7 cellular contexts compared by ENCODE assay signal in the genomic region with DNA sequence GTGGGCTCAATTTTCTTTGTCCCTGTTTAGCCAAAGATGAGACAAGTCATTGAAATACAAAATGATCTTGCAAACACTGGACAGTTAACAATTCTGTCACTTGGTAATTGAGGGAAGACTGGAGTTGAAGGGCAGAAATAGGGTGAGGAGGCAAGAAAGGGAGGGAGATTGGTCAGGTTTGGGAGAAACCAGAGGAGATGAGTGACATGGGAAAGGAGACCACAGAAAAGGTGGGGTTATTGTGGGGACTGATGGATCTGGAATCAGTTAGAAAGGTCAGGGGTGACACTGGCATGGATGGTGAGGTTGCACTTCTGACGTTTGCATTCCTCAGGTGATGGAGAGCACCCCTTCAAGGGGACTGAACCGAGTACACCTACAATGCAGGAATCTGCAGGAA. TPM values are rescaled to one million over a fixed set of nuclear protein-coding genes. Genes with fewer than 3 reads are reported as not detected.
DNase-seq lines count a peak whose midpoint lies in the region; ATAC-seq and TF ChIP-seq lines count a peak whose summit lies in the region.

No MANE protein-coding gene starts in this region.

- intact Hi-C loops in activated T-helper 1 cell treated with anti-CD3 and anti-CD28 coated beads, Interleukin-12 subunit alpha, Interleukin-12 subunit beta, Interleukin-2, Interleukin-4 antibody, amounts not matched to agents 30 ng/mL and 10 ng/mL and 1 ng/mL, durations not matched to agents 14 hours and 24 hours and 36 hours (cut with micrococcal nuclease): loop anchor here (1.0 to 5.0 kb wide), 8 partner anchors 23 to 563 kb away; partner anchors contain the start of genes C6orf136, DHX16, NRM and PPP1R18

- peaks cover 18% of the 10 kb centered on the region for H3K4me1 Mint-ChIP-seq in HFFc6 (ENCODE audit: low read depth)
- peaks cover 22% of the 10 kb centered on the region for H3K4me1 Mint-ChIP-seq in activated T-helper 1 cell treated with anti-CD3 and anti-CD28 coated beads, Interleukin-12 subunit alpha, Interleukin-12 subunit beta, Interleukin-2, Interleukin-4 antibody, amounts not matched to agents 30 ng/mL and 10 ng/mL and 1 ng/mL, durations not matched to agents 14 hours and 24 hours and 36 hours (ENCODE audit: low read depth)
- H3K4me1 Mint-ChIP-seq in stimulated activated memory B cell treated with anti-CD40 and anti-IgM and Interleukin-4, amounts not matched to agents 10 μg/mL and 1 μg/mL and 100 μg/mL, for 72 hours: peaks cover 21% of the 10 kb centered on the region

- no peaks in the 10 kb centered on the region for H3K9me3 ChIP-seq in iPS-18a (ENCODE audit: control insufficient read depth, low read depth, low read length)

- H3K4me3 Mint-ChIP-seq in HFFc6: peak overlapping the region; percentile 97
- peak overlapping the region; percentile 99 for H3K4me3 Mint-ChIP-seq in activated T-helper 1 cell treated with anti-CD3 and anti-CD28 coated beads, Interleukin-12 subunit alpha, Interleukin-12 subunit beta, Interleukin-2, Interleukin-4 antibody, amounts not matched to agents 30 ng/mL and 10 ng/mL and 1 ng/mL, durations not matched to agents 14 hours and 24 hours and 36 hours
- H3K4me3 Mint-ChIP-seq in stimulated activated memory B cell treated with anti-CD40 and anti-IgM and Interleukin-4, amounts not matched to agents 10 μg/mL and 1 μg/mL and 100 μg/mL, for 72 hours: peak overlapping the region; percentile 95

- DNase-seq in HFFc6 (no peak), NCI-H524 treated with DMSO at 0.1 percent for 48 hours (lab: John Stamatoyannopoulos, UW) (no peak)
- DNase-seq in activated T-helper 1 cell treated with anti-CD3 and anti-CD28 coated beads, Interleukin-12 subunit alpha, Interleukin-12 subunit beta, Interleukin-2, Interleukin-4 antibody, amounts not matched to agents 30 ng/mL and 10 ng/mL and 1 ng/mL, durations not matched to agents 14 hours and 24 hours and 36 hours (ENCODE audit: low spot score): no peak

- no peaks in the 10 kb centered on the region for H3K27me3 ChIP-seq in iPS-18a (ENCODE audit: control insufficient read depth, insufficient read depth, low read length)

- H3K4me1 ChIP-seq in iPS-18a (ENCODE audit: control insufficient read depth, low read depth, low read length): peaks cover 6% of the 10 kb centered on the region

- H3K27me3 Mint-ChIP-seq in HFFc6 (ENCODE audit: insufficient read depth): no peaks in the 10 kb centered on the region
- H3K27me3 Mint-ChIP-seq in activated T-helper 1 cell treated with anti-CD3 and anti-CD28 coated beads, Interleukin-12 subunit alpha, Interleukin-12 subunit beta, Interleukin-2, Interleukin-4 antibody, amounts not matched to agents 30 ng/mL and 10 ng/mL and 1 ng/mL, durations not matched to agents 14 hours and 24 hours and 36 hours (ENCODE audit: insufficient read depth): no peaks in the 10 kb centered on the region
- H3K27me3 Mint-ChIP-seq in stimulated activated memory B cell treated with anti-CD40 and anti-IgM and Interleukin-4, amounts not matched to agents 10 μg/mL and 1 μg/mL and 100 μg/mL, for 72 hours: no peaks in the 10 kb centered on the region

- peaks cover 31% of the 10 kb centered on the region for H3K36me3 ChIP-seq in iPS-18a (ENCODE audit: control insufficient read depth, low read depth, low read length)

- no peaks in the 10 kb centered on the region for H3K9me3 Mint-ChIP-seq in HFFc6
- no peaks in the 10 kb centered on the region for H3K9me3 Mint-ChIP-seq in activated T-helper 1 cell treated with anti-CD3 and anti-CD28 coated beads, Interleukin-12 subunit alpha, Interleukin-12 subunit beta, Interleukin-2, Interleukin-4 antibody, amounts not matched to agents 30 ng/mL and 10 ng/mL and 1 ng/mL, durations not matched to agents 14 hours and 24 hours and 36 hours
- no peaks in the 10 kb centered on the region for H3K9me3 Mint-ChIP-seq in stimulated activated memory B cell treated with anti-CD40 and anti-IgM and Interleukin-4, amounts not matched to agents 10 μg/mL and 1 μg/mL and 100 μg/mL, for 72 hours

- H3K9ac ChIP-seq in iPS-18a (ENCODE audit: low read length): peak overlapping the region; percentile 75

- no peak for TF ChIP-seq CTCF in HFFc6 (IDR thresholded peaks at IDR 0.05)

- peak overlapping the region; percentile 93 for H3K4me3 ChIP-seq in iPS-18a (ENCODE audit: low read length)

- peak overlapping the region; percentile 73 for H3K27ac Mint-ChIP-seq in HFFc6
- H3K27ac Mint-ChIP-seq in activated T-helper 1 cell treated with anti-CD3 and anti-CD28 coated beads, Interleukin-12 subunit alpha, Interleukin-12 subunit beta, Interleukin-2, Interleukin-4 antibody, amounts not matched to agents 30 ng/mL and 10 ng/mL and 1 ng/mL, durations not matched to agents 14 hours and 24 hours and 36 hours: peak overlapping the region; percentile 72
- H3K27ac Mint-ChIP-seq in stimulated activated memory B cell treated with anti-CD40 and anti-IgM and Interleukin-4, amounts not matched to agents 10 μg/mL and 1 μg/mL and 100 μg/mL, for 72 hours: peak overlapping the region; percentile 72

- H3K27ac ChIP-seq in iPS-18a (ENCODE audit: low read length): no peak overlapping the region

- ATAC-seq in stimulated activated memory B cell treated with anti-CD40 and anti-IgM and Interleukin-4, amounts not matched to agents 10 μg/mL and 1 μg/mL and 100 μg/mL, for 72 hours: no peak
- no peak for ATAC-seq in GM21390 (IDR thresholded peaks at IDR 0.05; ENCODE audit: unreplicated experiment)
- no peak for ATAC-seq in GM19035 (IDR thresholded peaks at IDR 0.05; ENCODE audit: unreplicated experiment)

- peaks cover 6% of the 10 kb centered on the region; the same call in 1 of the 2 replicates for H3K36me3 Mint-ChIP-seq in HFFc6 (ENCODE audit: low read depth)
- H3K36me3 Mint-ChIP-seq in activated T-helper 1 cell treated with anti-CD3 and anti-CD28 coated beads, Interleukin-12 subunit alpha, Interleukin-12 subunit beta, Interleukin-2, Interleukin-4 antibody, amounts not matched to agents 30 ng/mL and 10 ng/mL and 1 ng/mL, durations not matched to agents 14 hours and 24 hours and 36 hours (ENCODE audit: low read depth): peaks cover 29% of the 10 kb centered on the region
- H3K36me3 Mint-ChIP-seq in stimulated activated memory B cell treated with anti-CD40 and anti-IgM and Interleukin-4, amounts not matched to agents 10 μg/mL and 1 μg/mL and 100 μg/mL, for 72 hours: peaks cover 21% of the 10 kb centered on the region

RNA-seq across cellular contexts. Expression of gene GTF2H4, which starts 0.7 kb away (rescaled TPM):
- total RNA-seq in HFFc6 (2021; fragmentation: NEBNext Ultra II Directional; extraction: Animal tissue kit (Norgen Biotek cat#: 25700)): 10 to 100 TPM; 23.9 to 27.1 (median 26.5) TPM
- total RNA-seq in activated T-helper 1 cell treated with anti-CD3 and anti-CD28 coated beads, Interleukin-12 subunit alpha, Interleukin-12 subunit beta, Interleukin-2, Interleukin-4 antibody, amounts not matched to agents 30 ng/mL and 10 ng/mL and 1 ng/mL, durations not matched to agents 14 hours and 24 hours and 36 hours: 65.3 and 71.3 TPM in 2 replicates

RNA-seq across cellular contexts. Expression of gene VARS2, which starts 5.3 kb away (rescaled TPM):
- total RNA-seq in HFFc6 (2021; fragmentation: NEBNext Ultra II Directional; extraction: Animal tissue kit (Norgen Biotek cat#: 25700)): 10 to 100 TPM; 15.3 to 18.4 (median 16.9) TPM
- 74.0 and 76.0 TPM in 2 replicates for total RNA-seq in activated T-helper 1 cell treated with anti-CD3 and anti-CD28 coated beads, Interleukin-12 subunit alpha, Interleukin-12 subunit beta, Interleukin-2, Interleukin-4 antibody, amounts not matched to agents 30 ng/mL and 10 ng/mL and 1 ng/mL, durations not matched to agents 14 hours and 24 hours and 36 hours

RNA-seq across cellular contexts. Expression of gene SFTA2, which starts 23.3 kb away (rescaled TPM):
- total RNA-seq in HFFc6 (2021; fragmentation: NEBNext Ultra II Directional; extraction: Animal tissue kit (Norgen Biotek cat#: 25700)): not detected
- total RNA-seq in activated T-helper 1 cell treated with anti-CD3 and anti-CD28 coated beads, Interleukin-12 subunit alpha, Interleukin-12 subunit beta, Interleukin-2, Interleukin-4 antibody, amounts not matched to agents 30 ng/mL and 10 ng/mL and 1 ng/mL, durations not matched to agents 14 hours and 24 hours and 36 hours: not detected in 2 replicates

RNA-seq across cellular contexts. Expression of gene DDR1, which starts 24.4 kb away (rescaled TPM):
- total RNA-seq in HFFc6 (2021; fragmentation: NEBNext Ultra II Directional; extraction: Animal tissue kit (Norgen Biotek cat#: 25700)): 10 to 100 TPM; 28.0 to 42.5 (median 31.6) TPM
- 21.4 and 24.8 TPM in 2 replicates for total RNA-seq in activated T-helper 1 cell treated with anti-CD3 and anti-CD28 coated beads, Interleukin-12 subunit alpha, Interleukin-12 subunit beta, Interleukin-2, Interleukin-4 antibody, amounts not matched to agents 30 ng/mL and 10 ng/mL and 1 ng/mL, durations not matched to agents 14 hours and 24 hours and 36 hours

RNA-seq across cellular contexts. Expression of gene MUCL3, which starts 32.1 kb away (rescaled TPM):
- not detected for total RNA-seq in HFFc6 (2021; fragmentation: NEBNext Ultra II Directional; extraction: Animal tissue kit (Norgen Biotek cat#: 25700))
- total RNA-seq in activated T-helper 1 cell treated with anti-CD3 and anti-CD28 coated beads, Interleukin-12 subunit alpha, Interleukin-12 subunit beta, Interleukin-2, Interleukin-4 antibody, amounts not matched to agents 30 ng/mL and 10 ng/mL and 1 ng/mL, durations not matched to agents 14 hours and 24 hours and 36 hours: not detected in 2 replicates
